In the genomic region with DNA sequence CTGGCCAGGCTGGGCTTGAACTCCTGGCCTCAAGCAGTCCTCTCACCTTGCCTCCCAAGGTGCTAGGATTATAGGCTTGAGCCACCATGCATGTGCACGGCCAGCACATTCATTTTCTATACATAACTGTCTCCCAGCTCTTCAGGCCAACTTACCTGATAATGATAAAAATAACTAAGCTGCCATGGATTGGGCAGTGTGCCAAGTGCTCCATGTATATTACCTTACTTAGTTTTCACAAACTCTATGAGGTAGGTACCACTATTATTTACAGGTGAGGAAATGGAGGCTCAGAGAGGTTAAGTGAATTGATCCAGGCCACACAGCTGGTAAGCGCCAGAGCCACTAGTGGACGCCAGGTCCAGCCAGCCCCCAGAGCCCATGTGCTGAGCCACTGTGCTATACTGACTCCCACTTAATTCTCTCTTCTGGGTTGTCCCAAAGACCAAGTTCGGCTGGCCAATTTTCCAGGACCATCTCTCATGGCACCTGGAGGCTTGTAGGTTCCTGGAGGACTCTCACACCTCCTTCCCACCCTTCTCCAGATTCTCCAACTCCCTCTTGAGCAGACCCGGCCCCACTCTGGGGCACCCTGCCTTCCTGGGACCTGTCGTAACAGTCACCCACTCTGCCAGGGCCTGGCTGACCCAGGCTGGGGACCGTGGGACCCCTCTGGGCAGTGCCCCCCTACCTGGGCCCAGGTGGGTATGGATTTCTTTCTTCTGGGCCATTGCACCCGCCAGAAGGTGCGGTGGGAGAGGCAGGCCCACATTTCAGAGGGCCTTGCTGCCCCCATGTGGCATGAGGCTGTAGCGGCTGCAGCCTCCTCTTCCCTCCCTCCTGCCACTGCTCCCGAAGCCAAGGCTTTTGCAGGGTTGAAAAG, we compare ENCODE assay signal across 8 cellular contexts. TPM values are rescaled to one million over a fixed set of nuclear protein-coding genes. Genes with fewer than 3 reads are reported as not detected.
DNase-seq lines count a peak whose midpoint lies in the region; ATAC-seq and TF ChIP-seq lines count a peak whose summit lies in the region.

No MANE protein-coding gene starts in this region.

- H3K9me3 ChIP-seq in T-helper 17 cell (ENCODE audit: control insufficient read depth, low read length, poor library complexity, severe bottlenecking) (no peaks in the 10 kb centered on the region), hepatocyte (ENCODE audit: low read depth) (no peaks in the 10 kb centered on the region), smooth muscle cell (replicated peaks; ENCODE audit: low read depth) (no peaks in the 10 kb centered on the region)

- no peaks in the 10 kb centered on the region for H3K36me3 ChIP-seq in hepatocyte (replicated peaks; ENCODE audit: insufficient read depth, low read depth)
- no peaks in the 10 kb centered on the region for H3K36me3 ChIP-seq in smooth muscle cell (ENCODE audit: low read depth)

- no peak overlapping the region for H3K4me3 ChIP-seq in astrocyte of the cerebellum (ENCODE audit: low read depth, low read length)
- H3K4me3 ChIP-seq in hepatocyte: no peak overlapping the region
- H3K4me3 ChIP-seq in smooth muscle cell: no peak overlapping the region

- H3K4me1 ChIP-seq in hepatocyte (ENCODE audit: insufficient read depth) (no peaks in the 10 kb centered on the region), smooth muscle cell (ENCODE audit: low read depth) (peaks cover 5% of the 10 kb centered on the region)

- H3F3A ChIP-seq in smooth muscle cell (ENCODE audit: low read depth): no peaks in the 10 kb centered on the region

- H3K27ac ChIP-seq in hepatocyte: no peak overlapping the region
- H3K27ac ChIP-seq in smooth muscle cell (ENCODE audit: low read depth): no peak overlapping the region

- no peaks in the 10 kb centered on the region for H3K36me3 Mint-ChIP-seq in T-helper 17 cell (ENCODE audit: low read depth)

- H3K27me3 ChIP-seq in hepatocyte (no peaks in the 10 kb centered on the region), smooth muscle cell (ENCODE audit: low read depth) (no peaks in the 10 kb centered on the region)

- ATAC-seq in T-helper 17 cell (peak; percentile 79), HG02610 (IDR thresholded peaks at IDR 0.05; ENCODE audit: unreplicated experiment) (no peak)

- H3K79me2 ChIP-seq in hepatocyte (no peaks in the 10 kb centered on the region), smooth muscle cell (ENCODE audit: low read depth) (no peaks in the 10 kb centered on the region)

- WGBS in hepatocyte (ENCODE audit: low lambda C conversion rate, missing lambda C conversion rate): 49% methylated on average over 11 of the region's 11 CpGs
- WGBS in smooth muscle cell (ENCODE audit: low lambda C conversion rate): 45% methylated on average over 11 of the region's 11 CpGs

- peaks cover 7% of the 10 kb centered on the region for H3K4me1 Mint-ChIP-seq in T-helper 17 cell

- peak; percentile 75 for DNase-seq in 8988T
- DNase-seq in GM13976 (ENCODE audit: low spot score): peak; percentile 81
- peak; percentile 15 for DNase-seq in NCI-H1417 treated with DMSO at 0.1 percent for 48 hours (lab: John Stamatoyannopoulos, UW)
- peak; percentile 34 to 57 (median 42) for DNase-seq in T-helper 17 cell
- DNase-seq in astrocyte of the cerebellum (ENCODE audit: low read depth): no peak
- DNase-seq in hepatocyte (ENCODE audit: low spot score): peak; percentile 86
- no peak for DNase-seq in smooth muscle cell (lab: John Stamatoyannopoulos, UW; ENCODE audit: unreplicated experiment)

- no peak overlapping the region for H3K4me2 ChIP-seq in hepatocyte
- H3K4me2 ChIP-seq in smooth muscle cell: no peak overlapping the region

- H3K27ac Mint-ChIP-seq in T-helper 17 cell: no peak overlapping the region

- H4K20me1 ChIP-seq in hepatocyte (ENCODE audit: insufficient read depth, poor library complexity, severe bottlenecking) (no peaks in the 10 kb centered on the region), smooth muscle cell (ENCODE audit: low read depth) (no peaks in the 10 kb centered on the region)

- TF ChIP-seq CTCF in GM13976 (IDR thresholded peaks at IDR 0.05; ENCODE audit: borderline replicate concordance, control extremely low read depth, extremely low read depth, insufficient read depth, missing control alignments) (peak; percentile 92), astrocyte of the cerebellum (IDR thresholded peaks at IDR 0.05; ENCODE audit: low read depth, low read length, missing control alignments) (peak; percentile 88), hepatocyte (IDR thresholded peaks at IDR 0.05; ENCODE audit: poor library complexity) (peak; percentile 87), smooth muscle cell (IDR thresholded peaks at IDR 0.05; ENCODE audit: borderline replicate concordance, insufficient read depth, poor library complexity, severe bottlenecking) (peak; percentile 83)

- H3K4me3 Mint-ChIP-seq in T-helper 17 cell: no peak overlapping the region

- in situ Hi-C loops in GM13976 (cut with MboI; ENCODE audit: low sequenced_read_pairs, unreplicated experiment): loop anchor here (10.0 kb wide), 2 partner anchors 153 to 183 kb away; no protein-coding TSS in a partner anchor
- in situ Hi-C loops in astrocyte of the cerebellum (cut with HindIII; ENCODE audit: low sequenced_read_pairs): no loop called here

- H3K27me3 Mint-ChIP-seq in T-helper 17 cell: peaks cover 11% of the 10 kb centered on the region

- H3K9me2 ChIP-seq in hepatocyte (replicated peaks; ENCODE audit: insufficient read depth): no peaks in the 10 kb centered on the region

- no peak overlapping the region for H3K9ac ChIP-seq in smooth muscle cell (ENCODE audit: low read depth)

- no peak overlapping the region for H2AFZ ChIP-seq in hepatocyte
- H2AFZ ChIP-seq in smooth muscle cell (ENCODE audit: low read depth): no peak overlapping the region

RNA-seq across cellular contexts. Expression of a gene that starts 30.2 kb away (rescaled TPM):
- 10 to 100 TPM; 11.2 to 13.4 TPM for total RNA-seq in T-helper 17 cell
- total RNA-seq in hepatocyte: 25.6 and 29.6 TPM in 2 replicates
- 9.6 and 10.5 TPM in 2 replicates for polyA plus RNA-seq in hepatocyte
- total RNA-seq in smooth muscle cell: 14.3 and 15.1 TPM in 2 replicates
- polyA plus RNA-seq in smooth muscle cell: 3.6 and 5.6 TPM in 2 replicates

RNA-seq across cellular contexts. Expression of a gene that starts 39.4 kb away (rescaled TPM):
- total RNA-seq in T-helper 17 cell (10 to 100 TPM; 41.9 to 51.7 TPM), hepatocyte (26.8 and 34.5 TPM in 2 replicates), smooth muscle cell (33.2 and 33.9 TPM in 2 replicates)
- polyA plus RNA-seq in hepatocyte (38.9 and 52.1 TPM in 2 replicates), smooth muscle cell (58.0 and 66.3 TPM in 2 replicates)

Comparison
In these comparisons a context has a peak if more than half of its experiments do, and no peak if none do; other contexts are left out.
1. DNase-seq: peak in 8988T (single experiment), GM13976 (single experiment), NCI-H1417 treated with DMSO at 0.1 percent for 48 hours (single experiment), T-helper 17 cell (3 of 3) and hepatocyte (single experiment); none in astrocyte of the cerebellum (single experiment) and smooth muscle cell (single experiment).
2. Peak in every context shown above with its lines, with median percentiles within 50 percentile points of each other: CTCF ChIP-seq.